In the genomic region with DNA sequence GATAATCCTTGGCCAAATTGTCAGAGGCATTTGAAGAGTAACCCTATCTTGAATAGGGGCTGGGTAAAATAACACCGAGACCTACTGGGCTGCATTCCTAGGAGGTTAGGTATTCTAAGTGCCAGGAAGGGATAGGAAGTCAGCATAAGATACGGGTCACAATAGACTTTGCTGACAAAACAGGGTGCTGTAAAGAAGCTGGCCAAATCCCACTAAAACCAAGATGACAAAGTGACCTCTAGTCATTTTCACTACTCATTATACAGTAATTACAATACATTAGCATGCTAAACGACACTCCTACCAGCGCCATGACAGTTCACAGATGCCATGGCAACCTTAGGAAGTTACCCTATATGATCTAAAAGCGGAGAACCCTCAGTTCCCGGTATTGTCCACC, we compare ENCODE assay signal across 9 cellular contexts. TPM values are rescaled to one million over a fixed set of nuclear protein-coding genes. Genes with fewer than 3 reads are reported as not detected.
A peak's percentile ranks its signal among the peaks of the same experiment; 100 is the strongest.
DNase-seq lines count a peak whose midpoint lies in the region; ATAC-seq, FAIRE-seq and TF ChIP-seq lines count a peak whose summit lies in the region.
"Had no signal": no experiment of that assay in that cellular context is flagged by ENCODE, and none has a peak within 500 bp of the region (broad histone marks: within the 10 kb centered on the region; RNA-seq: fewer than 3 reads in every experiment).

No MANE protein-coding gene starts in this region.

- H3K9me3 Mint-ChIP-seq in natural killer cell (no peaks in the 10 kb centered on the region), brain (no peaks in the 10 kb centered on the region)
- H3K9me3 Mint-ChIP-seq in natural killer cell treated with Interleukin-12 subunit alpha and Interleukin-12 subunit beta and Interleukin-15 and Interleukin-18, amount 100 ng/mL, for 72 hours = no peaks in the 10 kb centered on the region

- H3K9ac ChIP-seq in keratinocyte (ENCODE audit: control insufficient read depth, extremely low read depth, insufficient read depth, low read length) = no peak overlapping the region

- H3K9me3 ChIP-seq in keratinocyte (ENCODE audit: control insufficient read depth, low read depth, low read length) (no peaks in the 10 kb centered on the region), vagina (no peaks in the 10 kb centered on the region), gastrocnemius medialis (no peaks in the 10 kb centered on the region)

- peak overlapping the region; percentile 70 for H3K4me2 ChIP-seq in keratinocyte (ENCODE audit: control insufficient read depth, extremely low read depth, insufficient read depth, low read depth, low read length)

- H3K36me3 ChIP-seq in keratinocyte (ENCODE audit: control insufficient read depth in 2 of 2, extremely low read depth in 1 of 2, insufficient read depth in 2 of 2, low read length in 2 of 2) (peaks cover 0 to under 1% of the 10 kb centered on the region in 2 experiments), vagina (no peaks in the 10 kb centered on the region), gastrocnemius medialis (no peaks in the 10 kb centered on the region)

- H3K9me1 ChIP-seq in keratinocyte (ENCODE audit: control insufficient read depth, extremely low read depth, insufficient read depth, low read length) = no peaks in the 10 kb centered on the region

- no peak for TF ChIP-seq CTCF in natural killer cell (IDR thresholded peaks at IDR 0.05)
- TF ChIP-seq CTCF in brain (conservative IDR thresholded peaks at IDR 0.05) = no peak
- no peak for TF ChIP-seq CTCF in keratinocyte (optimal IDR thresholded peaks at IDR 0.05 in 1 of 3, IDR thresholded peaks at IDR 0.05 in 1 of 3, conservative IDR thresholded peaks at IDR 0.05 in 1 of 3; ENCODE audit: extremely low read depth in 1 of 3, insufficient read depth in 2 of 3, low read length in 3 of 3)
- no peak for TF ChIP-seq CTCF in vagina (IDR thresholded peaks at IDR 0.05)
- TF ChIP-seq CTCF in gastrocnemius medialis (IDR thresholded peaks at IDR 0.05 in 4 of 5, conservative IDR thresholded peaks at IDR 0.05 in 1 of 5) = no peak

- H3K4me3 Mint-ChIP-seq in natural killer cell (peak overlapping the region; percentile 54), brain (peak overlapping the region; percentile 96 to 99 (median 97))
- no peak overlapping the region for H3K4me3 Mint-ChIP-seq in natural killer cell treated with Interleukin-12 subunit alpha and Interleukin-12 subunit beta and Interleukin-15 and Interleukin-18, amount 100 ng/mL, for 72 hours

- H3K27ac ChIP-seq in keratinocyte (ENCODE audit: control insufficient read depth, insufficient read depth, low read length) = no peak overlapping the region
- peak overlapping the region; percentile 87 for H3K27ac ChIP-seq in vagina
- no peak overlapping the region for H3K27ac ChIP-seq in gastrocnemius medialis

- DNase-seq in natural killer cell (no peak), keratinocyte (ENCODE audit: low read depth, low spot score) (no peak), vagina (ENCODE audit: extremely low spot score in 2 of 2) (no peak), gastrocnemius medialis (no peak)
- DNase-seq in natural killer cell treated with Interleukin-12 subunit alpha and Interleukin-12 subunit beta and Interleukin-15 and Interleukin-18, amount 100 ng/mL, for 72 hours (ENCODE audit: low spot score) = no peak
- DNase-seq: stimulated activated naive CD8-positive, alpha-beta T cell treated with anti-CD3 and anti-CD28 coated beads, Interleukin-15, Interleukin-2, amounts not matched to agents 100 U/mL and 50 U/mL, for 24 hours had no signal

- FAIRE-seq in keratinocyte (lab: Jason Lieb, UNC) = no peak

- no peaks in the 10 kb centered on the region for H3K27me3 Mint-ChIP-seq in natural killer cell (ENCODE audit: low read depth in 2 of 2)
- no peaks in the 10 kb centered on the region for H3K27me3 Mint-ChIP-seq in natural killer cell treated with Interleukin-12 subunit alpha and Interleukin-12 subunit beta and Interleukin-15 and Interleukin-18, amount 100 ng/mL, for 72 hours
- H3K27me3 Mint-ChIP-seq in brain = peaks cover 10% of the 10 kb centered on the region

- in situ Hi-C loops in gastrocnemius medialis (cut with MboI; ENCODE audit: low sequenced_read_pairs in 4 of 4) = loop anchor here in 1 of 4 donors (5.0 to 10.0 kb wide), 2 partner anchors 36 to 94 kb away; partner anchors contain the start of genes C11orf71 and RBM7

- peak overlapping the region; percentile 10 for H2AFZ ChIP-seq in keratinocyte (ENCODE audit: control insufficient read depth, low read length)

- H4K20me1 ChIP-seq in keratinocyte (ENCODE audit: control insufficient read depth, extremely low read depth, insufficient read depth, low read length) = no peaks in the 10 kb centered on the region

- H3K36me3 Mint-ChIP-seq in natural killer cell (no peaks in the 10 kb centered on the region), brain (no peaks in the 10 kb centered on the region)
- H3K36me3 Mint-ChIP-seq in natural killer cell treated with Interleukin-12 subunit alpha and Interleukin-12 subunit beta and Interleukin-15 and Interleukin-18, amount 100 ng/mL, for 72 hours = no peaks in the 10 kb centered on the region

- ATAC-seq in natural killer cell (no peak), GM18520 (IDR thresholded peaks at IDR 0.05; ENCODE audit: unreplicated experiment) (no peak), HG02623 (IDR thresholded peaks at IDR 0.05; ENCODE audit: unreplicated experiment) (no peak), gastrocnemius medialis (no peak)
- ATAC-seq in natural killer cell treated with Interleukin-12 subunit alpha and Interleukin-12 subunit beta and Interleukin-15 and Interleukin-18, amount 100 ng/mL, for 72 hours = no peak
- ATAC-seq: stimulated activated naive CD8-positive, alpha-beta T cell treated with anti-CD3 and anti-CD28 coated beads, Interleukin-15, Interleukin-2, amounts not matched to agents 100 U/mL and 50 U/mL, for 24 hours had no signal

- H3K4me1 ChIP-seq in keratinocyte (ENCODE audit: control insufficient read depth, extremely low read depth, insufficient read depth, low read length) (peaks cover 20% of the 10 kb centered on the region), vagina (peaks cover 29% of the 10 kb centered on the region), gastrocnemius medialis (peaks cover 8 to 24% of the 10 kb centered on the region in 2 donors)

- H3K79me2 ChIP-seq in keratinocyte (ENCODE audit: control insufficient read depth, insufficient read depth, low read length) = peaks cover 39% of the 10 kb centered on the region

- intact Hi-C loops in natural killer cell (cut with micrococcal nuclease) = loop anchor here (2.0 kb wide), 1 partner anchor 98 kb away; no protein-coding TSS in a partner anchor
- intact Hi-C loops in vagina (cut with DNase I) = no loop called here
- intact Hi-C loops in gastrocnemius medialis (cut with DNase I; ENCODE audit: low total_unique reads) = loop anchor here (2.0 to 5.0 kb wide), 3 partner anchors 90 to 156 kb away; no protein-coding TSS in a partner anchor

- H3K4me3 ChIP-seq in keratinocyte (ENCODE audit: control insufficient read depth in 2 of 3, extremely low read depth in 1 of 3, insufficient read depth in 2 of 3, low read depth in 1 of 3, low read length in 3 of 3) (peak overlapping the region in 1 of 3 experiments; percentile 82), vagina (peak overlapping the region in 1 of 2 donors; percentile 97), gastrocnemius medialis (peak overlapping the region in 1 of 4 donors; percentile 95)

- dilution Hi-C loops in keratinocyte (cut with MboI; ENCODE audit: extremely low pct_ligation_motif_present, low sequenced_read_pairs) = no loop called here

- no peak for TF ChIP-seq POLR2A in vagina (IDR thresholded peaks at IDR 0.05)
- no peak for TF ChIP-seq POLR2A in gastrocnemius medialis (IDR thresholded peaks at IDR 0.05)

- H3K27ac Mint-ChIP-seq in natural killer cell (peak overlapping the region in 1 of 2 donors; percentile 90), brain (no peak overlapping the region)
- H3K27ac Mint-ChIP-seq in natural killer cell treated with Interleukin-12 subunit alpha and Interleukin-12 subunit beta and Interleukin-15 and Interleukin-18, amount 100 ng/mL, for 72 hours = peak overlapping the region in 1 of 2 donors; percentile 79

- H3K4me1 Mint-ChIP-seq in natural killer cell (peaks cover 27 to 31% of the 10 kb centered on the region in 2 donors), brain (peaks cover 40% of the 10 kb centered on the region)
- peaks cover 17 to 24% of the 10 kb centered on the region in 2 donors for H3K4me1 Mint-ChIP-seq in natural killer cell treated with Interleukin-12 subunit alpha and Interleukin-12 subunit beta and Interleukin-15 and Interleukin-18, amount 100 ng/mL, for 72 hours (ENCODE audit: low read depth in 2 of 2)

- no peaks in the 10 kb centered on the region for H3K27me3 ChIP-seq in keratinocyte (ENCODE audit: control insufficient read depth, extremely low read depth, insufficient read depth, low read length)
- H3K27me3 ChIP-seq in vagina = no peaks in the 10 kb centered on the region
- no peaks in the 10 kb centered on the region for H3K27me3 ChIP-seq in gastrocnemius medialis

RNA-seq across cellular contexts. Expression of gene REXO2, which starts 1.0 kb away (rescaled TPM):
- 10 to 100 TPM; 21.4 to 32.8 (median 24.7) TPM for total RNA-seq in natural killer cell
- total RNA-seq in natural killer cell treated with Interleukin-12 subunit alpha and Interleukin-12 subunit beta and Interleukin-15 and Interleukin-18, amount 100 ng/mL, for 72 hours = 10 to 100 TPM; 43.8 to 49.6 TPM
- 24.1 TPM for polyA plus RNA-seq in brain (ENCODE audit: insufficient read depth, low read depth, low replicate concordance)
- 250 to 381 TPM (median 270 TPM) in 3 replicates for polyA plus RNA-seq in keratinocyte
- polyA plus RNA-seq in keratinocyte (2011; ENCODE audit: low read depth) = 185 TPM
- polyA plus RNA-seq in keratinocyte (2011; cell fraction: cytosol; rRNA removed) = 234 and 465 TPM in 2 replicates
- 178 and 257 TPM in 2 replicates for polyA plus RNA-seq in keratinocyte (2011; cell fraction: nucleus; rRNA removed)
- polyA plus RNA-seq in keratinocyte (2012; ENCODE audit: low replicate concordance) = 158 and 191 TPM in 2 replicates
- polyA minus RNA-seq in keratinocyte = 24.1 to 89.5 TPM (median 55.5 TPM) in 3 replicates
- 243 TPM for polyA minus RNA-seq in keratinocyte (2011; cell fraction: cytosol; rRNA and poly(A)+ RNA removed)
- polyA minus RNA-seq in keratinocyte (2011; cell fraction: nucleus; rRNA and poly(A)+ RNA removed) = 37.0 and 65.9 TPM in 2 replicates
- total RNA-seq in vagina = 146 TPM
- total RNA-seq in gastrocnemius medialis = 100 to 1,000 TPM in 2 of 4 donors, 10 to 100 TPM in 2; 29.3 to 177 (median 91.2) TPM

RNA-seq across cellular contexts. Expression of gene RBM7, which starts 37.8 kb away (rescaled TPM):
- total RNA-seq in natural killer cell = 10 to 100 TPM; 50.4 to 79.7 (median 58.5) TPM
- 10 to 100 TPM; 20.2 to 34.1 TPM for total RNA-seq in natural killer cell treated with Interleukin-12 subunit alpha and Interleukin-12 subunit beta and Interleukin-15 and Interleukin-18, amount 100 ng/mL, for 72 hours
- polyA plus RNA-seq in brain (ENCODE audit: insufficient read depth, low read depth, low replicate concordance) = 10.0 TPM
- polyA plus RNA-seq in keratinocyte = 21.6 to 38.2 TPM (median 34.0 TPM) in 3 replicates
- polyA plus RNA-seq in keratinocyte (2011; ENCODE audit: low read depth) = 35.7 TPM
- 14.7 and 36.7 TPM in 2 replicates for polyA plus RNA-seq in keratinocyte (2011; cell fraction: cytosol; rRNA removed)
- 16.4 and 21.3 TPM in 2 replicates for polyA plus RNA-seq in keratinocyte (2011; cell fraction: nucleus; rRNA removed)
- polyA plus RNA-seq in keratinocyte (2012; ENCODE audit: low replicate concordance) = 27.2 and 39.0 TPM in 2 replicates
- 12.4 to 68.6 TPM (median 38.4 TPM) in 3 replicates for polyA minus RNA-seq in keratinocyte
- polyA minus RNA-seq in keratinocyte (2011; cell fraction: cytosol; rRNA and poly(A)+ RNA removed) = 29.9 TPM
- 10.2 and 38.6 TPM in 2 replicates for polyA minus RNA-seq in keratinocyte (2011; cell fraction: nucleus; rRNA and poly(A)+ RNA removed)
- 24.8 TPM for total RNA-seq in vagina
- 10 to 100 TPM in 3 of 4 donors, 1 to 10 TPM in 1; 6.2 to 14.9 (median 11.6) TPM for total RNA-seq in gastrocnemius medialis

RNA-seq across cellular contexts. Expression of gene C11orf71, which starts 38.0 kb away (rescaled TPM):
- total RNA-seq in natural killer cell (10 to 100 TPM; 11.3 to 13.1 (median 11.5) TPM), vagina (2.7 TPM), gastrocnemius medialis (10 to 100 TPM in 1 of 4 donors, 1 to 10 TPM in 3; 3.4 to 18.0 (median 8.7) TPM)
- total RNA-seq in natural killer cell treated with Interleukin-12 subunit alpha and Interleukin-12 subunit beta and Interleukin-15 and Interleukin-18, amount 100 ng/mL, for 72 hours = 1 to 10 TPM; 5.7 to 6.4 TPM
- polyA plus RNA-seq in brain (ENCODE audit: insufficient read depth, low read depth, low replicate concordance) (20.1 TPM), keratinocyte (1.4 to 3.7 TPM (median 2.1 TPM) in 3 replicates)
- polyA plus RNA-seq in keratinocyte (2011; ENCODE audit: low read depth) = 1.6 TPM
- polyA plus RNA-seq in keratinocyte (2011; cell fraction: cytosol; rRNA removed) = 1.2 and 2.0 TPM in 2 replicates
- 2.2 and 2.5 TPM in 2 replicates for polyA plus RNA-seq in keratinocyte (2011; cell fraction: nucleus; rRNA removed)
- 1.00 and 2.5 TPM in 2 replicates for polyA plus RNA-seq in keratinocyte (2012; ENCODE audit: low replicate concordance)
- 0.99 to 1.6 TPM (median 1.3 TPM) in 3 replicates for polyA minus RNA-seq in keratinocyte
- not detected for polyA minus RNA-seq in keratinocyte (2011; cell fraction: cytosol; rRNA and poly(A)+ RNA removed)
- 1.3 and 1.6 TPM in 2 replicates for polyA minus RNA-seq in keratinocyte (2011; cell fraction: nucleus; rRNA and poly(A)+ RNA removed)
